In genomic region chr6:159056941-159057340, GRCh38 we compare ENCODE assay signal across 22 cellular contexts. TPM values are rescaled to one million over a fixed set of nuclear protein-coding genes. Genes with fewer than 3 reads are reported as not detected.
DNase-seq lines count a peak whose midpoint lies in the region; ATAC-seq, FAIRE-seq and TF ChIP-seq lines count a peak whose summit lies in the region.
"Had no signal": no experiment of that assay in that cellular context is flagged by ENCODE, and none has a peak within 500 bp of the region (broad histone marks: within the 10 kb centered on the region; RNA-seq: fewer than 3 reads in every experiment).

No MANE protein-coding gene starts in this region.

- TF ChIP-seq POLR2A in vagina (IDR thresholded peaks at IDR 0.05) = no peak
- no peak for TF ChIP-seq POLR2A in heart left ventricle (IDR thresholded peaks at IDR 0.05)

- peak; percentile 73 for FAIRE-seq in GM19239 (lab: Jason Lieb, UNC)
- FAIRE-seq: A549, bronchial epithelial cell had no signal

- intact Hi-C loops in activated T-helper 2 cell treated with anti-CD3 and anti-CD28 coated beads, Interferon-gamma antibody, Interleukin-2, Interleukin-4, amounts not matched to agents 10 μg/mL and 5 μg/mL and 100 μg/mL, durations not matched to agents 14 hours and 24 hours and 36 hours (cut with micrococcal nuclease) = no loop called here
- intact Hi-C loops in vagina (cut with DNase I) (no loop called here), heart left ventricle (cut with DNase I) (no loop called here)

- peak overlapping the region; percentile 71 for H3K27ac Mint-ChIP-seq in activated CD8-positive, alpha-beta memory T cell treated with anti-CD3 and anti-CD28 coated beads, Interleukin-2, amount 10 ng/mL, durations not matched to agents 7 days and 5 days
- H3K27ac Mint-ChIP-seq in activated T-helper 2 cell treated with anti-CD3 and anti-CD28 coated beads, Interferon-gamma antibody, Interleukin-2, Interleukin-4, amounts not matched to agents 10 μg/mL and 5 μg/mL and 100 μg/mL, durations not matched to agents 14 hours and 24 hours and 36 hours = peak overlapping the region; percentile 26
- peak overlapping the region in 9 of 10 donors; percentile 49 to 88 (median 71) for H3K27ac Mint-ChIP-seq in naive thymus-derived CD8-positive, alpha-beta T cell

- H3K27me3 ChIP-seq in vagina (no peaks in the 10 kb centered on the region), heart left ventricle (peaks cover 0 to 26% (median 0%) of the 10 kb centered on the region in 9 donors)
- H3K27me3 ChIP-seq: SJCRH30 had no signal

- H3K27ac ChIP-seq in vagina (no peak overlapping the region), heart left ventricle (peak overlapping the region in 1 of 12 donors; percentile 76)
- H3K27ac ChIP-seq: A549, C4-2B, foreskin keratinocyte, psoas muscle, SJCRH30 had no signal

- TF ChIP-seq CTCF in vagina (IDR thresholded peaks at IDR 0.05) (no peak), heart left ventricle (IDR thresholded peaks at IDR 0.05) (no peak)

- DNase-seq in activated CD8-positive, alpha-beta memory T cell treated with anti-CD3 and anti-CD28 coated beads, Interleukin-2, amount 10 ng/mL, durations not matched to agents 7 days and 5 days = no peak
- DNase-seq in activated CD8-positive, alpha-beta memory T cell treated with anti-CD3 and anti-CD28 coated beads, Interleukin-2, amount 50 U/mL, for 4 hours = no peak
- DNase-seq in GM19239 (ENCODE audit: insufficient read length, low spot score) (no peak), vagina (ENCODE audit: extremely low spot score in 2 of 2) (no peak), heart left ventricle (no peak)
- DNase-seq in activated T-helper 2 cell treated with anti-CD3 and anti-CD28 coated beads, Interferon-gamma antibody, Interleukin-2, Interleukin-4, amounts not matched to agents 10 μg/mL and 5 μg/mL and 100 μg/mL, durations not matched to agents 14 hours and 24 hours and 36 hours (ENCODE audit: low spot score) = no peak
- no peak for DNase-seq in naive thymus-derived CD8-positive, alpha-beta T cell
- DNase-seq: foreskin keratinocyte; IMR-90; mesenchymal stem cell; MG63; NCI-H1436; NCI-H82; psoas muscle; SJCRH30; stimulated activated CD4-positive, alpha-beta T cell treated with anti-CD3 and anti-CD28 coated beads, Interleukin-2, amount 100 ng/mL, for 48 hours had no signal

- H3K4me1 Mint-ChIP-seq in activated CD8-positive, alpha-beta memory T cell treated with anti-CD3 and anti-CD28 coated beads, Interleukin-2, amount 10 ng/mL, durations not matched to agents 7 days and 5 days = peaks cover 86% of the 10 kb centered on the region
- H3K4me1 Mint-ChIP-seq in activated T-helper 2 cell treated with anti-CD3 and anti-CD28 coated beads, Interferon-gamma antibody, Interleukin-2, Interleukin-4, amounts not matched to agents 10 μg/mL and 5 μg/mL and 100 μg/mL, durations not matched to agents 14 hours and 24 hours and 36 hours (ENCODE audit: low read depth) = peaks cover 62% of the 10 kb centered on the region
- peaks cover 23 to 98% (median 74%) of the 10 kb centered on the region in 4 donors for H3K4me1 Mint-ChIP-seq in naive thymus-derived CD8-positive, alpha-beta T cell

- no peaks in the 10 kb centered on the region for H3K9me3 Mint-ChIP-seq in activated CD8-positive, alpha-beta memory T cell treated with anti-CD3 and anti-CD28 coated beads, Interleukin-2, amount 10 ng/mL, durations not matched to agents 7 days and 5 days (ENCODE audit: low read depth)
- H3K9me3 Mint-ChIP-seq in activated T-helper 2 cell treated with anti-CD3 and anti-CD28 coated beads, Interferon-gamma antibody, Interleukin-2, Interleukin-4, amounts not matched to agents 10 μg/mL and 5 μg/mL and 100 μg/mL, durations not matched to agents 14 hours and 24 hours and 36 hours = no peaks in the 10 kb centered on the region
- peaks cover 0 to 3% (median 0%) of the 10 kb centered on the region in 9 donors for H3K9me3 Mint-ChIP-seq in naive thymus-derived CD8-positive, alpha-beta T cell

- no peaks in the 10 kb centered on the region for H3K36me3 ChIP-seq in vagina
- H3K36me3 ChIP-seq in heart left ventricle = no peaks in the 10 kb centered on the region
- H3K36me3 ChIP-seq: MG63, SJCRH30 had no signal

- POLR2A ChIA-PET in naive thymus-derived CD8-positive, alpha-beta T cell (lab: Charles Lee) = interaction anchor here (0.7 to 10.7 kb wide), 5 partner anchors 14 to 47 kb away, joined by 3 to 135 read pairs (median 5); partner anchors contain the start of gene TAGAP

- no peak overlapping the region for H3K4me3 Mint-ChIP-seq in activated CD8-positive, alpha-beta memory T cell treated with anti-CD3 and anti-CD28 coated beads, Interleukin-2, amount 10 ng/mL, durations not matched to agents 7 days and 5 days
- no peak overlapping the region for H3K4me3 Mint-ChIP-seq in activated T-helper 2 cell treated with anti-CD3 and anti-CD28 coated beads, Interferon-gamma antibody, Interleukin-2, Interleukin-4, amounts not matched to agents 10 μg/mL and 5 μg/mL and 100 μg/mL, durations not matched to agents 14 hours and 24 hours and 36 hours (ENCODE audit: low read depth)
- H3K4me3 Mint-ChIP-seq in naive thymus-derived CD8-positive, alpha-beta T cell = peak overlapping the region in 8 of 10 donors; percentile 7 to 71 (median 26)

- WGBS in heart left ventricle, 4 donors = 74 to 82% (median 80%) methylated on average over 6 of the region's 6 CpGs

- peaks cover 14% of the 10 kb centered on the region for H3K36me3 Mint-ChIP-seq in activated CD8-positive, alpha-beta memory T cell treated with anti-CD3 and anti-CD28 coated beads, Interleukin-2, amount 10 ng/mL, durations not matched to agents 7 days and 5 days
- H3K36me3 Mint-ChIP-seq in activated T-helper 2 cell treated with anti-CD3 and anti-CD28 coated beads, Interferon-gamma antibody, Interleukin-2, Interleukin-4, amounts not matched to agents 10 μg/mL and 5 μg/mL and 100 μg/mL, durations not matched to agents 14 hours and 24 hours and 36 hours (ENCODE audit: low read depth) = peaks cover 1% of the 10 kb centered on the region
- no peaks in the 10 kb centered on the region for H3K36me3 Mint-ChIP-seq in naive thymus-derived CD8-positive, alpha-beta T cell

- no peaks in the 10 kb centered on the region for H3K4me1 ChIP-seq in vagina
- H3K4me1 ChIP-seq in heart left ventricle = peaks cover 0 to 49% (median 0%) of the 10 kb centered on the region in 12 donors
- H3K4me1 ChIP-seq: A549, foreskin keratinocyte, psoas muscle, SJCRH30 had no signal

- no peaks in the 10 kb centered on the region for H3K9me3 ChIP-seq in vagina
- H3K9me3 ChIP-seq in heart left ventricle = no peaks in the 10 kb centered on the region
- H3K9me3 ChIP-seq: A549, MG63, psoas muscle, SJCRH30 had no signal

- H3K27me3 Mint-ChIP-seq in activated CD8-positive, alpha-beta memory T cell treated with anti-CD3 and anti-CD28 coated beads, Interleukin-2, amount 10 ng/mL, durations not matched to agents 7 days and 5 days = no peaks in the 10 kb centered on the region
- no peaks in the 10 kb centered on the region for H3K27me3 Mint-ChIP-seq in activated T-helper 2 cell treated with anti-CD3 and anti-CD28 coated beads, Interferon-gamma antibody, Interleukin-2, Interleukin-4, amounts not matched to agents 10 μg/mL and 5 μg/mL and 100 μg/mL, durations not matched to agents 14 hours and 24 hours and 36 hours (ENCODE audit: low read depth)
- H3K27me3 Mint-ChIP-seq in naive thymus-derived CD8-positive, alpha-beta T cell = no peaks in the 10 kb centered on the region

- no peak overlapping the region for H3K4me3 ChIP-seq in vagina
- H3K4me3 ChIP-seq in heart left ventricle = no peak overlapping the region
- H3K4me3 ChIP-seq: A549, MG63, psoas muscle, SJCRH30, skin epidermis had no signal

- peak; percentile 24 for ATAC-seq in activated CD8-positive, alpha-beta memory T cell treated with anti-CD3 and anti-CD28 coated beads, Interleukin-2, amount 10 ng/mL, durations not matched to agents 7 days and 5 days
- peak; percentile 29 to 35 for ATAC-seq in naive thymus-derived CD8-positive, alpha-beta T cell
- no peak for ATAC-seq in HG03442 (IDR thresholded peaks at IDR 0.05; ENCODE audit: unreplicated experiment)
- ATAC-seq in heart left ventricle = no peak
- ATAC-seq: A549, foreskin keratinocyte, psoas muscle had no signal

- CTCF ChIA-PET in activated CD8-positive, alpha-beta memory T cell treated with anti-CD3 and anti-CD28 coated beads, Interleukin-2, amount 10 ng/mL, durations not matched to agents 7 days and 5 days (lab: Charles Lee) = interaction anchor here (1.1 to 6.3 kb wide), 5 partner anchors 14 to 47 kb away, joined by 3 to 42 read pairs (median 4); partner anchors contain the start of gene TAGAP

RNA-seq across cellular contexts. Expression of gene TAGAP, which starts 12.2 kb away (rescaled TPM):
- total RNA-seq in activated CD8-positive, alpha-beta memory T cell treated with anti-CD3 and anti-CD28 coated beads, Interleukin-2, amount 10 ng/mL, durations not matched to agents 7 days and 5 days = 10 to 100 TPM; 44.8 to 53.0 TPM
- 34.3 and 38.1 TPM in 2 replicates for total RNA-seq in activated T-helper 2 cell treated with anti-CD3 and anti-CD28 coated beads, Interferon-gamma antibody, Interleukin-2, Interleukin-4, amounts not matched to agents 10 μg/mL and 5 μg/mL and 100 μg/mL, durations not matched to agents 14 hours and 24 hours and 36 hours
- 10 to 100 TPM; 54.5 to 56.9 TPM for total RNA-seq in naive thymus-derived CD8-positive, alpha-beta T cell
- 100 to 1,000 TPM in 1 of 3 donors, 10 to 100 TPM in 2; 97.4 to 111 (median 98.2) TPM for polyA plus RNA-seq in naive thymus-derived CD8-positive, alpha-beta T cell
- total RNA-seq in vagina = 8.1 TPM
- total RNA-seq in heart left ventricle = 1 to 10 TPM in 6 of 9 donors, under 1 TPM in 3; 0.51 to 9.3 (median 1.4) TPM
- under 1 TPM; 0.23 to 0.32 TPM for polyA plus RNA-seq in heart left ventricle
- total RNA-seq: IMR-90 had no signal
- polyA plus RNA-seq: A549, IMR-90, neural cell had no signal

RNA-seq across cellular contexts. Expression of gene RSPH3, which starts 56.9 kb away (rescaled TPM):
- total RNA-seq in activated CD8-positive, alpha-beta memory T cell treated with anti-CD3 and anti-CD28 coated beads, Interleukin-2, amount 10 ng/mL, durations not matched to agents 7 days and 5 days = 1 to 10 TPM; 2.1 TPM
- 4.9 and 5.1 TPM in 2 replicates for total RNA-seq in activated T-helper 2 cell treated with anti-CD3 and anti-CD28 coated beads, Interferon-gamma antibody, Interleukin-2, Interleukin-4, amounts not matched to agents 10 μg/mL and 5 μg/mL and 100 μg/mL, durations not matched to agents 14 hours and 24 hours and 36 hours
- 1 to 10 TPM; 1.9 TPM for total RNA-seq in naive thymus-derived CD8-positive, alpha-beta T cell
- 1 to 10 TPM; 1.3 to 2.0 (median 1.8) TPM for polyA plus RNA-seq in naive thymus-derived CD8-positive, alpha-beta T cell
- 14.5 TPM for total RNA-seq in vagina
- 10 to 100 TPM in 4 of 9 donors, 1 to 10 TPM in 5; 6.2 to 13.2 (median 9.6) TPM for total RNA-seq in heart left ventricle
- polyA plus RNA-seq in heart left ventricle = 1 to 10 TPM; 3.4 to 7.6 TPM

Comparison
In these comparisons a context has a peak if more than half of its experiments do, and no peak if none do; other contexts are left out.
1. ATAC-seq: peak in activated CD8-positive, alpha-beta memory T cell treated with anti-CD3 and anti-CD28 coated beads, Interleukin-2, amount 10 ng/mL, durations not matched to agents 7 days and 5 days (single experiment) and naive thymus-derived CD8-positive, alpha-beta T cell (2 of 2); none in HG03442 (single experiment) and heart left ventricle (0 of 4).
2. H3K4me3 Mint-ChIP-seq: peak in naive thymus-derived CD8-positive, alpha-beta T cell (8 of 10); none in activated CD8-positive, alpha-beta memory T cell treated with anti-CD3 and anti-CD28 coated beads, Interleukin-2, amount 10 ng/mL, durations not matched to agents 7 days and 5 days (single experiment) and activated T-helper 2 cell treated with anti-CD3 and anti-CD28 coated beads, Interferon-gamma antibody, Interleukin-2, Interleukin-4, amounts not matched to agents 10 μg/mL and 5 μg/mL and 100 μg/mL, durations not matched to agents 14 hours and 24 hours and 36 hours (single experiment).
3. Peak in every context shown above with its lines, with median percentiles within 50 percentile points of each other: H3K27ac Mint-ChIP-seq.